23 cellular contexts compared by ENCODE assay signal in genomic region chr3:177249203-177249602, GRCh38. TPM values are rescaled to one million over a fixed set of nuclear protein-coding genes. Genes with fewer than 3 reads are reported as not detected.
A peak's percentile ranks its signal among the peaks of the same experiment; 100 is the strongest.
DNase-seq lines count a peak whose midpoint lies in the region; ATAC-seq, FAIRE-seq and TF ChIP-seq lines count a peak whose summit lies in the region.
"Had no signal": no experiment of that assay in that cellular context is flagged by ENCODE, and none has a peak within 500 bp of the region (broad histone marks: within the 10 kb centered on the region; RNA-seq: fewer than 3 reads in every experiment).

No MANE protein-coding gene starts in this region.

- FAIRE-seq in HepG2 (lab: Jason Lieb, UNC) (no peak), GM19239 (lab: Jason Lieb, UNC) (no peak)
- FAIRE-seq: G401.6, TTC549 had no signal

- in situ Hi-C loops in HepG2 (cut with HindIII; ENCODE audit: extremely low pct_ligation_motif_present, low pct_unique_long_range_greater_than_20kb) (no loop called here), transverse colon (cut with MboI; ENCODE audit: low pct_ligation_motif_present in 1 of 4, low pct_unique_long_range_greater_than_20kb in 1 of 4, low sequenced_read_pairs in 3 of 4) (no loop called here)

- no peak for TF ChIP-seq EP300 in HepG2 (IDR thresholded peaks at IDR 0.05; ENCODE audit: low read depth in 2 of 2, low read length in 2 of 2)
- no peak for TF ChIP-seq EP300 in HepG2 (CRISPR knock-in tag; IDR thresholded peaks at IDR 0.05; ENCODE audit: borderline replicate concordance)
- no peak for TF ChIP-seq EP300 in transverse colon (IDR thresholded peaks at IDR 0.05; ENCODE audit: low read depth)

- CTCF ChIA-PET in HepG2 (lab: Yijun Ruan, JAX; ENCODE audit: low intra/inter-chr PET ratio, low total read pairs) (no interaction called here), activated B cell treated with CpG ODN at 0.5 μM for 24 hours (lab: Charles Lee) (interaction anchor here (1.6 kb wide), 1 partner anchor 51 kb away, joined by 7 read pairs; no protein-coding TSS in a partner anchor)

- no peak for TF ChIP-seq RAD21 in HepG2 (CRISPR knock-in tag; IDR thresholded peaks at IDR 0.05)

- no peak overlapping the region for H3K27ac ChIP-seq in HepG2 (ENCODE audit: extremely low read length, insufficient read depth, low read length)
- H3K27ac ChIP-seq in right lobe of liver: no peak overlapping the region
- peak overlapping the region; percentile 51 to 68 (median 56) for H3K27ac ChIP-seq in transverse colon
- H3K27ac ChIP-seq: brain microvascular endothelial cell, coronary artery, HL-60 had no signal

- H4K20me1 ChIP-seq in HepG2 (ENCODE audit: insufficient read depth, low read length): no peaks in the 10 kb centered on the region

- H3K4me1 ChIP-seq in HepG2 (ENCODE audit: insufficient read depth, low read length) (peaks cover 20% of the 10 kb centered on the region), right lobe of liver (no peaks in the 10 kb centered on the region), transverse colon (peaks cover 0 to 15% (median 1%) of the 10 kb centered on the region in 4 donors)

- POLR2A ChIA-PET in HepG2 (lab: Yijun Ruan, JAX): no interaction called here
- POLR2A ChIA-PET in activated B cell treated with CpG ODN at 0.5 μM for 24 hours (lab: Charles Lee): interaction anchor here (0.7 to 2.1 kb wide), 6 partner anchors 47 to 111 kb away, joined by 3 to 10 read pairs (median 4); no protein-coding TSS in a partner anchor

- TF ChIP-seq POLR2A in HepG2 (IDR thresholded peaks at IDR 0.05; ENCODE audit: insufficient read depth in 1 of 2, low read depth in 2 of 2, low read length in 2 of 2) (no peak), right lobe of liver (IDR thresholded peaks at IDR 0.05) (no peak), transverse colon (IDR thresholded peaks at IDR 0.05) (no peak)

- peak overlapping the region; percentile 65 for H3K27ac Mint-ChIP-seq in activated B cell treated with CpG ODN at 0.5 μM for 24 hours
- H3K27ac Mint-ChIP-seq: activated naive CD4-positive, alpha-beta T cell treated with anti-CD3 and anti-CD28 coated beads for 36 hours; T-cell had no signal

- H3K9ac ChIP-seq in HepG2 (ENCODE audit: insufficient read depth, low read depth, low read length): no peak overlapping the region

- H3K9me3 ChIP-seq in HepG2 (ENCODE audit: low read length) (no peaks in the 10 kb centered on the region), right lobe of liver (no peaks in the 10 kb centered on the region), transverse colon (no peaks in the 10 kb centered on the region)

- H3K36me3 Mint-ChIP-seq in activated B cell treated with CpG ODN at 0.5 μM for 24 hours (ENCODE audit: low read depth): no peaks in the 10 kb centered on the region
- H3K36me3 Mint-ChIP-seq: CD4-positive, alpha-beta memory T cell; T-cell had no signal

- ATAC-seq in HepG2 (peak; percentile 72), right lobe of liver (no peak), activated B cell treated with CpG ODN at 0.5 μM for 24 hours (ENCODE audit: low read depth) (peak; percentile 15), GM19455 (IDR thresholded peaks at IDR 0.05; ENCODE audit: unreplicated experiment) (no peak)
- ATAC-seq: T-cell had no signal

- peak overlapping the region; percentile 2 for H3K4me3 Mint-ChIP-seq in activated B cell treated with CpG ODN at 0.5 μM for 24 hours
- H3K4me3 Mint-ChIP-seq: activated naive CD4-positive, alpha-beta T cell treated with anti-CD3 and anti-CD28 coated beads for 36 hours; CD4-positive, alpha-beta memory T cell; T-cell had no signal

- H3K4me1 Mint-ChIP-seq in activated B cell treated with CpG ODN at 0.5 μM for 24 hours: peaks cover 52% of the 10 kb centered on the region

- no peak for DNase-seq in HepG2 (ENCODE audit: low spot score)
- DNase-seq in right lobe of liver: no peak
- no peak for DNase-seq in activated B cell treated with CpG ODN at 0.5 μM for 24 hours
- DNase-seq in left kidney (ENCODE audit: low read depth, low spot score): peak; percentile 36
- peak; percentile 60 for DNase-seq in transverse colon
- DNase-seq in activated effector memory CD4-positive, alpha-beta T cell treated with Interleukin-2 at 50 U/mL for 16 hours: no peak
- DNase-seq in GM19239 (ENCODE audit: insufficient read length, low spot score): no peak
- DNase-seq: 8988T; activated CD4-positive, alpha-beta T cell treated with anti-CD3 and anti-CD28 coated beads for 1 hour; activated naive CD4-positive, alpha-beta T cell treated with anti-CD3 and anti-CD28 coated beads for 36 hours; brain microvascular endothelial cell; CD4-positive, alpha-beta memory T cell; GOT3; NCI-H2081; NCI-H226; NCI-H748 treated with DMSO at 0.1 percent for 48 hours; SHP77; T-cell had no signal

- intact Hi-C loops in HepG2 (cut with micrococcal nuclease; ENCODE audit: unreplicated experiment) (no loop called here), right lobe of liver (cut with DNase I) (no loop called here), activated B cell treated with CpG ODN at 0.5 μM for 24 hours (cut with micrococcal nuclease) (loop anchor here (5.0 kb wide), 1 partner anchor 197 kb away; no protein-coding TSS in a partner anchor), transverse colon (cut with DNase I; ENCODE audit: low total_unique reads) (no loop called here)

- TF ChIP-seq CTCF in HepG2 (CRISPR knock-in tag; IDR thresholded peaks at IDR 0.05): no peak
- TF ChIP-seq CTCF in right lobe of liver (IDR thresholded peaks at IDR 0.05): no peak
- TF ChIP-seq CTCF in activated B cell treated with CpG ODN at 0.5 μM for 24 hours (IDR thresholded peaks at IDR 0.05): no peak
- no peak for TF ChIP-seq CTCF in transverse colon (IDR thresholded peaks at IDR 0.05)

- WGBS in HepG2 (ENCODE audit: low lambda C conversion rate): 2% methylated on average over 9 of the region's 9 CpGs
- 61% methylated on average over 7 of the region's 9 CpGs for WGBS in right lobe of liver (ENCODE audit: insufficient coverage, low coverage, low lambda C conversion rate, missing lambda C conversion rate)
- 37 to 51% methylated on average over 2 to 9 of the region's 9 CpGs for WGBS in transverse colon (ENCODE audit: low coverage in 1 of 2), 2 donors

- H3K27me3 ChIP-seq in HepG2 (ENCODE audit: control insufficient read depth in 1 of 2, insufficient read depth in 2 of 2, low read length in 2 of 2) (no peaks in the 10 kb centered on the region; a peak in 2 of 5 replicates), right lobe of liver (no peaks in the 10 kb centered on the region), transverse colon (no peaks in the 10 kb centered on the region)
- H3K27me3 ChIP-seq: brain microvascular endothelial cell had no signal

- no peaks in the 10 kb centered on the region for H3K9me3 Mint-ChIP-seq in activated B cell treated with CpG ODN at 0.5 μM for 24 hours

- no peaks in the 10 kb centered on the region for H3K36me3 ChIP-seq in HepG2 (replicated peaks in 1 of 2; ENCODE audit: control insufficient read depth in 1 of 2, insufficient read depth in 2 of 2, low read length in 2 of 2)
- no peaks in the 10 kb centered on the region for H3K36me3 ChIP-seq in right lobe of liver
- H3K36me3 ChIP-seq in transverse colon: no peaks in the 10 kb centered on the region
- H3K36me3 ChIP-seq: brain microvascular endothelial cell had no signal

- no TSS peak for BruUV-seq in HepG2 (replicated peaks; lab: Mats Ljungman, UMichigan)

- no peak overlapping the region for H3K4me3 ChIP-seq in HepG2 (replicated peaks in 1 of 3; ENCODE audit: insufficient read depth in 1 of 3, low read depth in 2 of 3, low read length in 3 of 3)
- no peak overlapping the region for H3K4me3 ChIP-seq in right lobe of liver
- no peak overlapping the region for H3K4me3 ChIP-seq in transverse colon
- H3K4me3 ChIP-seq: coronary artery had no signal

- H3K79me2 ChIP-seq in HepG2 (ENCODE audit: insufficient read depth, low read length): no peaks in the 10 kb centered on the region

- H2AFZ ChIP-seq in HepG2 (ENCODE audit: low read length): no peak overlapping the region

- H3K27me3 Mint-ChIP-seq in activated B cell treated with CpG ODN at 0.5 μM for 24 hours: no peaks in the 10 kb centered on the region
- H3K27me3 Mint-ChIP-seq: CD4-positive, alpha-beta memory T cell; T-cell had no signal

- peak overlapping the region; percentile 42 for H3K4me2 ChIP-seq in HepG2 (ENCODE audit: low read depth, low read length)

TF ChIP-seq in HepG2, 621 proteins besides CTCF, POLR2A, EP300 and RAD21 (continues in another document):
- TF ChIP-seq ZNF230 (CRISPR knock-in tag; IDR thresholded peaks at IDR 0.05): no peak

RNA-seq across cellular contexts. Expression of gene TBL1XR1, which starts 51.9 kb away (rescaled TPM):
- total RNA-seq in HepG2 (2016; rRNA removed; fragmentation: Illumina TruSeq; extraction: Trizol) (62.5 and 108 TPM in 2 replicates), right lobe of liver (10 to 100 TPM; 32.6 to 80.6 (median 56.2) TPM), activated B cell treated with CpG ODN at 0.5 μM for 24 hours (312 and 372 TPM in 2 replicates), transverse colon (100 to 1,000 TPM in 1 of 4 donors, 10 to 100 TPM in 3; 39.4 to 131 (median 68.1) TPM)
- total RNA-seq in HepG2 (2016; cell fraction: cytosol; rRNA removed; fragmentation: Illumina TruSeq; extraction: Trizol; ENCODE audit: low read depth): 10.8 TPM in 2 replicates
- 67.0 and 111 TPM in 2 replicates for total RNA-seq in HepG2 (2016; cell fraction: insoluble cytoplasmic fraction; rRNA removed; fragmentation: Illumina TruSeq; extraction: Trizol)
- total RNA-seq in HepG2 (2016; cell fraction: membrane; rRNA removed; fragmentation: Illumina TruSeq; extraction: Trizol): 31.7 and 36.1 TPM in 2 replicates
- total RNA-seq in HepG2 (2016; cell fraction: nucleus; rRNA removed; fragmentation: Illumina TruSeq; extraction: Trizol): 58.6 and 64.8 TPM in 2 replicates
- 49.2 and 57.7 TPM in 2 replicates for polyA plus RNA-seq in HepG2 (2011; rRNA removed)
- 12.2 and 20.2 TPM in 2 replicates for polyA plus RNA-seq in HepG2 (2011; cell fraction: cytosol; rRNA removed)
- polyA plus RNA-seq in HepG2 (2011; cell fraction: nucleus; rRNA removed): 20.1 and 30.6 TPM in 2 replicates
- 21.8 and 27.0 TPM in 2 replicates for polyA plus RNA-seq in HepG2 (2012)
- 1.9 and 2.1 TPM in 2 replicates for polyA plus RNA-seq in HepG2 (2016; cell fraction: cytosol; fragmentation: Illumina TruSeq; extraction: Trizol; ENCODE audit: low read depth)
- polyA plus RNA-seq in HepG2 (2016; cell fraction: insoluble cytoplasmic fraction; fragmentation: Illumina TruSeq; extraction: Trizol; ENCODE audit: low read depth): 38.3 and 42.9 TPM in 2 replicates
- 6.4 and 9.9 TPM in 2 replicates for polyA plus RNA-seq in HepG2 (2016; cell fraction: membrane; fragmentation: Illumina TruSeq; extraction: Trizol; ENCODE audit: low read depth)
- 53.4 and 55.7 TPM in 2 replicates for polyA plus RNA-seq in HepG2 (2016; cell fraction: nucleus; fragmentation: Illumina TruSeq; extraction: Trizol; ENCODE audit: insufficient read depth, low read depth)
- polyA minus RNA-seq in HepG2 (2011; rRNA and poly(A)+ RNA removed; ENCODE audit: low replicate concordance): 126 and 330 TPM in 2 replicates
- polyA minus RNA-seq in HepG2 (2011; cell fraction: cytosol; rRNA and poly(A)+ RNA removed): 128 and 166 TPM in 2 replicates
- polyA minus RNA-seq in HepG2 (2011; cell fraction: nucleus; rRNA and poly(A)+ RNA removed): 187 and 199 TPM in 2 replicates

Comparison
In these comparisons a context has a peak if more than half of its experiments do, and no peak if none do; other contexts are left out.
1. ATAC-seq: peak in HepG2 (single experiment) and activated B cell treated with CpG ODN at 0.5 μM for 24 hours (single experiment); none in right lobe of liver (0 of 4) and GM19455 (single experiment).
2. DNase-seq: peak in left kidney (single experiment) and transverse colon (single experiment); none in HepG2 (single experiment), right lobe of liver (0 of 3), activated B cell treated with CpG ODN at 0.5 μM for 24 hours (single experiment), activated effector memory CD4-positive, alpha-beta T cell treated with Interleukin-2 at 50 U/mL for 16 hours (single experiment) and GM19239 (single experiment).
3. H3K27ac ChIP-seq: peak in transverse colon (4 of 4); none in HepG2 (single experiment) and right lobe of liver (0 of 3).